26 cellular contexts compared by ENCODE assay signal in the genomic region with DNA sequence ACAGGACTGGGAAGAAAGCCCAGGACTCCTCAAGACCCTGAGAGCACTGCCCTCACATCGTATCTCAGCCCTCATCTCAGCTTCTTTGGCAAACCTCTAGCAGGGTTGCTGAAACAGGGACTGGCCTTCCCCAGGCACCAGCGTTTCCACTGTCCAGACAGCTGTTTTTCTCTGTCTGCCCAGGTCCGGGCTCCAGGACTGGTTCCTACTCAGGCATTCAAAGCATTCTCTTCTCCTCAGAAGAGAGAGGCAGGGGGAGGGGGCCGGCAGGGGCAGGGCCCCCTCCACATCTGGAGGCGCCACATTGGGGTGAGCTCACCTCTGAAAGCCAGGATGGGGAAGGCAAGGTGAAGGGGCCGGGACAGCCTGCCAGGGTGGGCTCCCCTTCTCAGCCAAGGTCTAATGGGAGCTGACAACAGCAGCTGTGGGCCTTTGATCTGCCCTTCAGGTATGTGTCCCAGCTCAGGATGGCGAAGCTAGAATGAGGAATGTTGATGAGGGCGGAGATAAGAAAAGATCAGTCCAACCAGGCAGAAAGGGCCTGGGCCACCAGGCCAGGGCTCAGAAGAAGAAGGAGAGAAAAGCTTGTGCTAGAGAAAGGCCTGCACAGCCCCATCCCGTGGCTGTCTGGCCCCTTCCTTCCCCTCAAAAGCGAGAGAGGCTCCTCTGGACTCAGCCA.
DNase-seq lines count a peak whose midpoint lies in the region; ATAC-seq and TF ChIP-seq lines count a peak whose summit lies in the region.
"Had no signal": no experiment of that assay in that cellular context is flagged by ENCODE, and none has a peak within 500 bp of the region (broad histone marks: within the 10 kb centered on the region; RNA-seq: fewer than 3 reads in every experiment).

No MANE protein-coding gene starts in this region.

- no peak overlapping the region for H3K27ac ChIP-seq in PC-9
- H3K27ac ChIP-seq in mesenchymal stem cell (ENCODE audit: low read length, poor library complexity, severe bottlenecking): no peak overlapping the region
- H3K27ac ChIP-seq in osteoblast (ENCODE audit: low read depth, low read length): no peak overlapping the region
- H3K27ac ChIP-seq in Karpas-422 (ENCODE audit: low read length): no peak overlapping the region
- H3K27ac ChIP-seq: BLaER1, GM23248, KMS-11, RWPE1 had no signal

- peaks cover 38% of the 10 kb centered on the region for H3K4me1 Mint-ChIP-seq in Caco-2 (ENCODE audit: low read depth, unreplicated experiment)
- H3K4me1 Mint-ChIP-seq: CD4-positive, CD25-positive, alpha-beta regulatory T cell had no signal

- H3K4me3 Mint-ChIP-seq in Caco-2 (ENCODE audit: unreplicated experiment): peak overlapping the region; percentile 69
- H3K4me3 Mint-ChIP-seq: CD4-positive, CD25-positive, alpha-beta regulatory T cell; H9; HFFc6; IgD-negative memory B cell had no signal

- H3K4me1 ChIP-seq in Caco-2 (peaks cover 63% of the 10 kb centered on the region), PC-9 (replicated peaks; ENCODE audit: insufficient read depth) (peaks cover 35% of the 10 kb centered on the region), mesenchymal stem cell (ENCODE audit: control insufficient read depth, insufficient read depth, low read depth, low read length) (peaks cover 12% of the 10 kb centered on the region), osteoblast (ENCODE audit: insufficient read depth, low read length) (peaks cover 2% of the 10 kb centered on the region), Karpas-422 (ENCODE audit: low read length) (no peaks in the 10 kb centered on the region)

- no peaks in the 10 kb centered on the region for H3K9me3 Mint-ChIP-seq in Caco-2 (ENCODE audit: unreplicated experiment)
- H3K9me3 Mint-ChIP-seq: HFFc6, IgD-negative memory B cell had no signal

- H3K23ac ChIP-seq in mesenchymal stem cell (ENCODE audit: low read length in 2 of 2): no peak overlapping the region

- H2AK5ac ChIP-seq in mesenchymal stem cell (ENCODE audit: low read length, severe bottlenecking): no peak overlapping the region

- H3K4me2 ChIP-seq in PC-9: no peak overlapping the region
- H3K4me2 ChIP-seq in mesenchymal stem cell (ENCODE audit: low read length, poor library complexity, severe bottlenecking): no peak overlapping the region
- no peak overlapping the region for H3K4me2 ChIP-seq in osteoblast (ENCODE audit: insufficient read depth, low read length)
- H3K4me2 ChIP-seq in Karpas-422 (ENCODE audit: low read depth, low read length, poor library complexity, severe bottlenecking): no peak overlapping the region
- H3K4me2 ChIP-seq: BLaER1, KMS-11 had no signal

- DNase-seq in Caco-2: peak; percentile 74 to 81
- peak; percentile 56 to 60 for DNase-seq in PC-9
- DNase-seq in mesenchymal stem cell: no peak
- DNase-seq in osteoblast (ENCODE audit: insufficient read length, low spot score, missing footprints): peak; percentile 36
- DNase-seq in activated CD4-positive, CD25-positive, alpha-beta regulatory T cell treated with anti-CD3 and anti-CD28 coated beads, Interleukin-2, amount 50 U/mL, for 72 hours: no peak
- no peak for DNase-seq in Karpas-422
- no peak for DNase-seq in activated naive CD4-positive, alpha-beta T cell treated with Interleukin-2 at 50 U/mL for 16 hours
- DNase-seq: 8988T; CD4-positive, CD25-positive, alpha-beta regulatory T cell; GM23248; H9; HFFc6; NCI-H1048; NCI-H1417; NCI-H1694; NCI-H2081; NCI-H2227 treated with DMSO at 0.1 percent for 48 hours; NCI-H510A; NCI-H69; SHP77 had no signal

- H4K20me1 ChIP-seq in PC-9 (ENCODE audit: insufficient read depth) (no peaks in the 10 kb centered on the region), osteoblast (ENCODE audit: insufficient read depth, low read length) (no peaks in the 10 kb centered on the region), Karpas-422 (ENCODE audit: insufficient read depth, low read depth, low read length) (no peaks in the 10 kb centered on the region)

- H3K4ac ChIP-seq in mesenchymal stem cell (ENCODE audit: low read depth in 1 of 2, low read length in 2 of 2): no peak overlapping the region

- CTCF ChIA-PET in Caco-2 (lab: Charles Lee): interaction anchor here (0.6 to 1.3 kb wide), 5 partner anchors 9 to 277 kb away, joined by 3 to 8 read pairs (median 3); a partner anchor contains a TSS
- CTCF ChIA-PET in PC-9 (lab: Charles Lee): no interaction called here

- peak overlapping the region in 1 of 2 experiments; percentile 42 for H2BK12ac ChIP-seq in mesenchymal stem cell (ENCODE audit: low read length in 2 of 2)

- BruUV-seq in Caco-2 (replicated peaks; lab: Mats Ljungman, UMichigan): no TSS peak
- no TSS peak for BruUV-seq in PC-9 (replicated peaks; lab: Mats Ljungman, UMichigan)

- H3K27me3 ChIP-seq in Caco-2 (replicated peaks; ENCODE audit: control insufficient read depth, insufficient read depth, low read length) (no peaks in the 10 kb centered on the region), PC-9 (ENCODE audit: insufficient read depth, low read depth) (no peaks in the 10 kb centered on the region), mesenchymal stem cell (ENCODE audit: control insufficient read depth in 1 of 2, insufficient read depth in 1 of 2, low read length in 2 of 2) (peaks cover 0 to 82% of the 10 kb centered on the region in 2 experiments), osteoblast (ENCODE audit: insufficient read depth, low read length) (peaks cover 33% of the 10 kb centered on the region), Karpas-422 (ENCODE audit: low read length) (no peaks in the 10 kb centered on the region)

- H3K18ac ChIP-seq in mesenchymal stem cell (ENCODE audit: low read depth in 1 of 2, low read length in 2 of 2): no peak overlapping the region

- no peaks in the 10 kb centered on the region for H3K79me1 ChIP-seq in mesenchymal stem cell (replicated peaks; ENCODE audit: low read length, poor library complexity, severe bottlenecking)

- POLR2A ChIA-PET in Caco-2 (lab: Charles Lee): interaction anchor here (1.3 kb wide), 1 partner anchor 9 kb away, joined by 3 read pairs; no protein-coding TSS in a partner anchor
- POLR2A ChIA-PET in PC-9 (lab: Charles Lee; ENCODE audit: unreplicated experiment): interaction anchor here (0.6 to 0.7 kb wide), 2 partner anchors 46 to 277 kb away, joined by 3 to 4 read pairs; no protein-coding TSS in a partner anchor

- no peaks in the 10 kb centered on the region for H3K27me3 Mint-ChIP-seq in Caco-2 (ENCODE audit: insufficient read depth, unreplicated experiment)
- H3K27me3 Mint-ChIP-seq: CD4-positive, CD25-positive, alpha-beta regulatory T cell had no signal

- no peak overlapping the region for H3K14ac ChIP-seq in mesenchymal stem cell (ENCODE audit: low read length in 2 of 2)

- no peaks in the 10 kb centered on the region for H3K9me3 ChIP-seq in Caco-2
- H3K9me3 ChIP-seq in PC-9 (ENCODE audit: insufficient read depth, low read depth): no peaks in the 10 kb centered on the region
- peaks cover 14% of the 10 kb centered on the region for H3K9me3 ChIP-seq in mesenchymal stem cell (ENCODE audit: control insufficient read depth, low read length)
- H3K9me3 ChIP-seq in osteoblast (ENCODE audit: low read depth, low read length): no peaks in the 10 kb centered on the region
- H3K9me3 ChIP-seq in Karpas-422 (ENCODE audit: low read length): no peaks in the 10 kb centered on the region
- H3K9me3 ChIP-seq: BLaER1 had no signal

- H2AFZ ChIP-seq in PC-9 (no peak overlapping the region), mesenchymal stem cell (ENCODE audit: low read depth, low read length) (no peak overlapping the region), osteoblast (ENCODE audit: low read length) (no peak overlapping the region), Karpas-422 (ENCODE audit: low read length) (no peak overlapping the region)
- H2AFZ ChIP-seq: GM23248 had no signal

- peak overlapping the region; percentile 95 for H3K27ac Mint-ChIP-seq in Caco-2 (ENCODE audit: unreplicated experiment)
- H3K27ac Mint-ChIP-seq: CD4-positive, CD25-positive, alpha-beta regulatory T cell; H9; HFFc6; IgD-negative memory B cell had no signal

- ATAC-seq in GM19395 (IDR thresholded peaks at IDR 0.05; ENCODE audit: unreplicated experiment): no peak
- ATAC-seq: Panc1 had no signal

- H3K36me3 ChIP-seq in Caco-2 (ENCODE audit: control insufficient read depth, insufficient read depth, low read length): no peaks in the 10 kb centered on the region
- H3K36me3 ChIP-seq in PC-9 (ENCODE audit: low read depth): no peaks in the 10 kb centered on the region
- H3K36me3 ChIP-seq in mesenchymal stem cell (ENCODE audit: control insufficient read depth in 1 of 2, insufficient read depth in 2 of 2, low read depth in 1 of 2, low read length in 2 of 2): no peaks in the 10 kb centered on the region
- H3K36me3 ChIP-seq in osteoblast (ENCODE audit: insufficient read depth, low read length): no peaks in the 10 kb centered on the region
- no peaks in the 10 kb centered on the region for H3K36me3 ChIP-seq in Karpas-422 (ENCODE audit: insufficient read depth, low read length)
- H3K36me3 ChIP-seq: BLaER1 had no signal

- H3K4me3 ChIP-seq in Caco-2 (ENCODE audit: low read depth, low read length) (no peak overlapping the region), PC-9 (no peak overlapping the region), mesenchymal stem cell (ENCODE audit: insufficient read depth in 1 of 2, low read depth in 1 of 2, low read length in 2 of 2) (no peak overlapping the region), osteoblast (ENCODE audit: insufficient read depth, low read length) (no peak overlapping the region), Karpas-422 (ENCODE audit: low read length) (no peak overlapping the region)
- H3K4me3 ChIP-seq: BLaER1, GM23248 had no signal

- H4K8ac ChIP-seq in mesenchymal stem cell (ENCODE audit: low read length): no peak overlapping the region

- H2BK120ac ChIP-seq in mesenchymal stem cell (ENCODE audit: low read depth, low read length): no peak overlapping the region

- H3K79me2 ChIP-seq in PC-9 (ENCODE audit: low read depth) (no peaks in the 10 kb centered on the region), osteoblast (ENCODE audit: insufficient read depth, low read length) (no peaks in the 10 kb centered on the region), Karpas-422 (ENCODE audit: low read length) (no peaks in the 10 kb centered on the region)

- no peak overlapping the region for H2BK5ac ChIP-seq in mesenchymal stem cell (ENCODE audit: low read depth, low read length, poor library complexity, severe bottlenecking)

- no peak overlapping the region for H2BK15ac ChIP-seq in mesenchymal stem cell (ENCODE audit: low read depth, poor library complexity, severe bottlenecking)

- TF ChIP-seq CTCF in Caco-2 (IDR thresholded peaks at IDR 0.05; ENCODE audit: insufficient read depth in 1 of 2, low read depth in 1 of 2, low read length in 1 of 2, severe bottlenecking in 1 of 2, unreplicated experiment in 1 of 2) (no peak), PC-9 (conservative IDR thresholded peaks at IDR 0.05) (no peak), osteoblast (IDR thresholded peaks at IDR 0.05; ENCODE audit: extremely low read depth, low read depth, low read length) (no peak)

- intact Hi-C loops in Caco-2 (cut with micrococcal nuclease; ENCODE audit: unreplicated experiment) (no loop called here), PC-9 (cut with micrococcal nuclease; ENCODE audit: unreplicated experiment) (loop anchor here (5.0 kb wide), 2 partner anchors 73 to 278 kb away; a partner anchor contains a TSS)

- H3F3A ChIP-seq in PC-9 (ENCODE audit: insufficient read depth, low read depth): 0 out of 2 replicates have a peak, but pooled peaks cover 4% of the 10 kb centered on the region

- H3K9me2 ChIP-seq in PC-9 (ENCODE audit: insufficient read depth): no peaks in the 10 kb centered on the region
- no peaks in the 10 kb centered on the region for H3K9me2 ChIP-seq in Karpas-422 (replicated peaks; ENCODE audit: insufficient read depth, low read length)

- H3K36me3 Mint-ChIP-seq in Caco-2 (ENCODE audit: insufficient read depth, unreplicated experiment): no peaks in the 10 kb centered on the region
- H3K36me3 Mint-ChIP-seq: CD4-positive, CD25-positive, alpha-beta regulatory T cell; IgD-negative memory B cell had no signal

- 62% methylated on average over 8 of the region's 10 CpGs for WGBS in mesenchymal stem cell

- H4K91ac ChIP-seq in mesenchymal stem cell (ENCODE audit: low read length): peak overlapping the region; percentile 39

- H3K9ac ChIP-seq in mesenchymal stem cell (ENCODE audit: low read length) (no peak overlapping the region), Karpas-422 (ENCODE audit: low read length) (no peak overlapping the region)
- H3K9ac ChIP-seq: BLaER1, GM23248, KMS-11 had no signal

Comparison
In these comparisons a context has a peak if more than half of its experiments do, and no peak if none do; other contexts are left out.
1. DNase-seq: peak in Caco-2 (2 of 2), PC-9 (2 of 2) and osteoblast (single experiment); none in mesenchymal stem cell (single experiment), activated CD4-positive, CD25-positive, alpha-beta regulatory T cell treated with anti-CD3 and anti-CD28 coated beads, Interleukin-2, amount 50 U/mL, for 72 hours (single experiment), Karpas-422 (single experiment) and activated naive CD4-positive, alpha-beta T cell treated with Interleukin-2 at 50 U/mL for 16 hours (single experiment).